Comparison of ENCODE assay signal across 15 cellular contexts in the genomic region with DNA sequence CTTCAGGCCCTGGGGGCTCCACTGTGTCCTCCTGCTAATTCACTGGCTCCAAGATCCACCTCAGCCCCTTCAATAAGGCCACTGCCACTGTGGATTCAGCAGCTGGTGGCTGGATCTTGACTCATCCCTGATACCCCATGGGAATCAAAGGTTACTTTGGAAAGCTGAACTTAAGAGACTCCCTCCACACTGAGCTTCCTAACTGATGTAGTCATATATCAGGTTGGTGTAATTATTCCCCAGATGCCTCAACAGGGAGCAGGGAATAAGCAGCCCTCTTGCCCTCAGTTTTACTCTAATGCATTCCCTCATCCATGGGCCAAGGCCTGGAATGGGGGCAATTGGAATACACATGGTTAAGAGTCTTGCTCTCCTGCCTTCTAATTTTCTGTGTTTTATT.
DNase-seq lines count a peak whose midpoint lies in the region; ATAC-seq and TF ChIP-seq lines count a peak whose summit lies in the region.
"Had no signal": no experiment of that assay in that cellular context is flagged by ENCODE, and none has a peak within 500 bp of the region (broad histone marks: within the 10 kb centered on the region; RNA-seq: fewer than 3 reads in every experiment).

No MANE protein-coding gene starts in this region.

- no peak overlapping the region for H3K4me2 ChIP-seq in mesenchymal stem cell (ENCODE audit: low read length, poor library complexity, severe bottlenecking)
- H3K4me2 ChIP-seq in OCI-LY7 (ENCODE audit: low read length), result no peak overlapping the region

- H3K18ac ChIP-seq in mesenchymal stem cell (ENCODE audit: low read depth in 1 of 2, low read length in 2 of 2), result peak overlapping the region; percentile 90 to 91

- H3K14ac ChIP-seq in mesenchymal stem cell (ENCODE audit: low read length in 2 of 2), result peak overlapping the region in 1 of 2 experiments; percentile 61

- CTCF ChIA-PET in OCI-LY7 (lab: Charles Lee; ENCODE audit: unreplicated experiment), result no interaction called here

- no peak overlapping the region for H2AFZ ChIP-seq in mesenchymal stem cell (ENCODE audit: low read depth, low read length)
- H2AFZ ChIP-seq in OCI-LY7 (ENCODE audit: low read length), result no peak overlapping the region

- no peaks in the 10 kb centered on the region for H4K20me1 ChIP-seq in OCI-LY7 (ENCODE audit: insufficient read depth, low read length)

- peak overlapping the region; percentile 84 for H2AK5ac ChIP-seq in mesenchymal stem cell (ENCODE audit: low read length, severe bottlenecking)

- H3K9me3 ChIP-seq in mesenchymal stem cell (ENCODE audit: control insufficient read depth, low read length), result no peaks in the 10 kb centered on the region
- H3K9me3 ChIP-seq in OCI-LY7 (ENCODE audit: low read length), result no peaks in the 10 kb centered on the region

- peak overlapping the region; percentile 88 for H4K91ac ChIP-seq in mesenchymal stem cell (ENCODE audit: low read length)

- no peaks in the 10 kb centered on the region for H3K9me2 ChIP-seq in OCI-LY7 (ENCODE audit: insufficient read depth, low read length)

- no peak overlapping the region for H3K23ac ChIP-seq in mesenchymal stem cell (ENCODE audit: low read length in 2 of 2)

- H2BK120ac ChIP-seq in mesenchymal stem cell (ENCODE audit: low read depth, low read length), result peak overlapping the region; percentile 97

- H3K27ac ChIP-seq in mesenchymal stem cell (ENCODE audit: low read length, poor library complexity, severe bottlenecking) (peak overlapping the region; percentile 58), OCI-LY7 (ENCODE audit: low read depth, low read length, poor library complexity, severe bottlenecking) (no peak overlapping the region)
- H3K27ac ChIP-seq: VCaP had no signal

- BruUV-seq in OCI-LY7 (replicated peaks; lab: Mats Ljungman, UMichigan), result no TSS peak

- no peaks in the 10 kb centered on the region for H3K79me2 ChIP-seq in OCI-LY7 (ENCODE audit: insufficient read depth, low read depth, low read length)

- H2BK5ac ChIP-seq in mesenchymal stem cell (ENCODE audit: low read depth, low read length, poor library complexity, severe bottlenecking), result no peak overlapping the region

- intact Hi-C loops in OCI-LY7 (cut with micrococcal nuclease; ENCODE audit: unreplicated experiment), result loop anchor here (10.0 kb wide), 1 partner anchor 291 kb away; no protein-coding TSS in a partner anchor

- H3K9ac ChIP-seq in mesenchymal stem cell (ENCODE audit: low read length), result no peak overlapping the region

- no peaks in the 10 kb centered on the region for H3K27me3 ChIP-seq in mesenchymal stem cell (ENCODE audit: control insufficient read depth in 1 of 2, insufficient read depth in 1 of 2, low read length in 2 of 2)

- ATAC-seq in HG02610 (IDR thresholded peaks at IDR 0.05; ENCODE audit: unreplicated experiment), result no peak
- ATAC-seq: Panc1 had no signal

- peak overlapping the region; percentile 81 for H4K8ac ChIP-seq in mesenchymal stem cell (ENCODE audit: low read length)

- peak; percentile 9 for DNase-seq in ACHN
- peak; percentile 42 for DNase-seq in HS-27A (ENCODE audit: low read depth)
- peak; percentile 41 for DNase-seq in brain pericyte (ENCODE audit: low read depth, low spot score)
- peak; percentile 73 for DNase-seq in mesenchymal stem cell
- DNase-seq in OCI-LY7 (ENCODE audit: low spot score), result no peak
- no peak for DNase-seq in DMS153 (lab: John Stamatoyannopoulos, UW)
- DNase-seq in NCI-H2227 treated with DMSO at 0.1 percent for 48 hours (lab: John Stamatoyannopoulos, UW), result no peak
- DNase-seq: amniotic stem cell, NCI-H1694, NCI-H510A treated with DMSO at 0.1 percent for 48 hours, substantia nigra, SW 1271 had no signal

- in situ Hi-C loops in ACHN (cut with HindIII; ENCODE audit: low pct_ligation_motif_present, low pct_unique_long_range_greater_than_20kb, low sequenced_read_pairs), result no loop called here

- H3K79me1 ChIP-seq in mesenchymal stem cell (replicated peaks; ENCODE audit: low read length, poor library complexity, severe bottlenecking), result no peaks in the 10 kb centered on the region

- H2BK15ac ChIP-seq in mesenchymal stem cell (ENCODE audit: low read depth, poor library complexity, severe bottlenecking), result no peak overlapping the region

- no peak for TF ChIP-seq CTCF in OCI-LY7 (conservative IDR thresholded peaks at IDR 0.05; ENCODE audit: low read length)

- H3K4me3 ChIP-seq in mesenchymal stem cell (ENCODE audit: insufficient read depth in 1 of 2, low read depth in 1 of 2, low read length in 2 of 2) (no peak overlapping the region), OCI-LY7 (ENCODE audit: low read depth, low read length, poor library complexity, severe bottlenecking) (no peak overlapping the region)

- H3K4ac ChIP-seq in mesenchymal stem cell (ENCODE audit: low read depth in 1 of 2, low read length in 2 of 2), result peak overlapping the region; percentile 84 to 87

- peaks cover 3% of the 10 kb centered on the region for H3K4me1 ChIP-seq in mesenchymal stem cell (ENCODE audit: control insufficient read depth, insufficient read depth, low read depth, low read length)
- H3K4me1 ChIP-seq in OCI-LY7 (ENCODE audit: insufficient read depth, low read length, poor library complexity, severe bottlenecking), result peaks cover 42% of the 10 kb centered on the region

- H2BK12ac ChIP-seq in mesenchymal stem cell (ENCODE audit: low read length in 2 of 2), result peak overlapping the region; percentile 70 to 88

- POLR2A ChIA-PET in OCI-LY7 (lab: Charles Lee), result interaction anchor here (0.5 to 0.6 kb wide), 2 partner anchors 71 to 601 kb away, joined by 3 read pairs; no protein-coding TSS in a partner anchor

- H3K36me3 ChIP-seq in mesenchymal stem cell (ENCODE audit: control insufficient read depth in 1 of 2, insufficient read depth in 2 of 2, low read depth in 1 of 2, low read length in 2 of 2) (no peaks in the 10 kb centered on the region), OCI-LY7 (ENCODE audit: insufficient read depth, low read length) (no peaks in the 10 kb centered on the region)

Comparison
In these comparisons a context has a peak if more than half of its experiments do, and no peak if none do; other contexts are left out.
1. DNase-seq: peak in ACHN (single experiment), HS-27A (single experiment), brain pericyte (single experiment) and mesenchymal stem cell (single experiment); none in OCI-LY7 (single experiment), DMS153 (single experiment) and NCI-H2227 treated with DMSO at 0.1 percent for 48 hours (single experiment).